Comparison of ENCODE assay signal across 29 cellular contexts in the genomic region with DNA sequence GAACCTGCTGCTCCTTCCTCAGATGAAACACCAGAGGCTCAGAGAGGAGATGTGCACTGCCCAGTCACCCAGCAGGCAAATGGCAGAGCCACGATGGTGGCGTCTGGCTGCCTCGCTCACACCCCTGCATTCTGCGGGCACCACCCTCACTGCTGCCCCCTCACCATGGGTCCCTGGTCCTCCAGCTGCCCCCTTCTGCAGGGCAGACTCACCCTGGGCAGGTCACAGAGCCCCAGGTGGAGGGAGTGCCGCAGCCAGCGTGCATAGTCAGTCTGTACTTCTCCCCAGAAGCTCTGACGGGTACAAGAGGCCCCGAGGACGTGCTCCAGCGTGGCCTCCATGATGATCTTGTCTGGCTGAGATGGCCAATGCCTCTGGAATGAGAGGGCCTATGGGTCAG.
"Had no signal": no experiment of that assay in that cellular context is flagged by ENCODE, and none has a peak within 500 bp of the region (broad histone marks: within the 10 kb centered on the region; RNA-seq: fewer than 3 reads in every experiment).

No MANE protein-coding gene starts in this region.

- H3K27ac Mint-ChIP-seq: activated CD4-positive, alpha-beta T cell treated with anti-CD3 and anti-CD28 coated beads for 36 hours; activated CD8-positive, alpha-beta memory T cell treated with anti-CD3 and anti-CD28 coated beads, Interleukin-2, amount 10 ng/mL, durations not matched to agents 7 days and 5 days; activated CD8-positive, alpha-beta T cell treated with anti-CD3 and anti-CD28 coated beads, Interleukin-2, amount 10 ng/mL, durations not matched to agents 7 days and 5 days; activated naive CD8-positive, alpha-beta T cell; activated T-helper 2 cell treated with anti-CD3 and anti-CD28 coated beads, Interferon-gamma antibody, Interleukin-2, Interleukin-4, amounts not matched to agents 10 μg/mL and 5 μg/mL and 100 μg/mL, durations not matched to agents 14 hours and 24 hours and 36 hours; naive thymus-derived CD8-positive, alpha-beta T cell; neural progenitor cell; stimulated activated effector memory CD8-positive, alpha-beta T cell treated with anti-CD3 and anti-CD28 coated beads, Interleukin-12 subunit alpha, Interleukin-12 subunit beta, amount 100 ng/mL, for 72 hours; T-cell had no signal

- H3K4me3 Mint-ChIP-seq: activated CD4-positive, alpha-beta T cell treated with anti-CD3 and anti-CD28 coated beads for 36 hours; activated CD8-positive, alpha-beta memory T cell treated with anti-CD3 and anti-CD28 coated beads, Interleukin-2, amount 10 ng/mL, durations not matched to agents 7 days and 5 days; activated CD8-positive, alpha-beta T cell treated with anti-CD3 and anti-CD28 coated beads, Interleukin-2, amount 10 ng/mL, durations not matched to agents 7 days and 5 days; activated naive CD8-positive, alpha-beta T cell; naive thymus-derived CD8-positive, alpha-beta T cell; neural progenitor cell; stimulated activated effector memory CD8-positive, alpha-beta T cell treated with anti-CD3 and anti-CD28 coated beads, Interleukin-12 subunit alpha, Interleukin-12 subunit beta, amount 100 ng/mL, for 72 hours; stimulated activated naive CD8-positive, alpha-beta T cell treated with anti-CD3 and anti-CD28 coated beads, Interleukin-15, amount 100 ng/mL, for 72 hours; T-cell had no signal

- ATAC-seq: activated CD4-positive, alpha-beta T cell treated with anti-CD3 and anti-CD28 coated beads for 36 hours; activated CD8-positive, alpha-beta memory T cell treated with anti-CD3 and anti-CD28 coated beads, Interleukin-2, amount 10 ng/mL, durations not matched to agents 7 days and 5 days; activated CD8-positive, alpha-beta T cell treated with anti-CD3 and anti-CD28 coated beads, Interleukin-2, amount 10 ng/mL, durations not matched to agents 7 days and 5 days; gastrocnemius medialis; lower lobe of right lung; naive thymus-derived CD8-positive, alpha-beta T cell; right lobe of liver; stimulated activated effector memory CD8-positive, alpha-beta T cell treated with anti-CD3 and anti-CD28 coated beads, Interleukin-12 subunit alpha, Interleukin-12 subunit beta, amount 100 ng/mL, for 72 hours; stimulated activated naive CD8-positive, alpha-beta T cell treated with anti-CD3 and anti-CD28 coated beads, Interleukin-15, amount 100 ng/mL, for 72 hours; T-cell had no signal

- DNase-seq: activated CD4-positive, alpha-beta T cell treated with anti-CD3 and anti-CD28 coated beads for 36 hours; activated CD4-positive, CD25-positive, alpha-beta regulatory T cell; activated CD8-positive, alpha-beta memory T cell treated with anti-CD3 and anti-CD28 coated beads, Interleukin-2, amount 10 ng/mL, durations not matched to agents 7 days and 5 days; activated CD8-positive, alpha-beta T cell treated with anti-CD3 and anti-CD28 coated beads, Interleukin-2, amount 10 ng/mL, durations not matched to agents 7 days and 5 days; activated naive CD4-positive, alpha-beta T cell; activated T-cell treated with anti-CD3 and anti-CD28 coated beads, Interleukin-2, amount 50 U/mL, for 48 hours; anterior cingulate cortex; colonic mucosa; effector memory CD4-positive, alpha-beta T cell; erythroblast; gastrocnemius medialis; hippocampal formation; lower lobe of right lung; mesenchymal stem cell; stimulated activated CD4-positive, alpha-beta T cell treated with anti-CD3 and anti-CD28 coated beads, Interleukin-12 subunit alpha, Interleukin-12 subunit beta, amount 100 ng/mL, for 4 hours; stimulated activated CD4-positive, alpha-beta T cell treated with anti-CD3 and anti-CD28 coated beads, Interleukin-4, amount 100 ng/mL, for 1 hour; stimulated activated naive CD8-positive, alpha-beta T cell treated with anti-CD3 and anti-CD28 coated beads, Interleukin-15, amount 100 ng/mL, for 72 hours; substantia nigra; T-cell; thyroid gland; upper lobe of left lung had no signal

- H3K4me2 ChIP-seq: neural progenitor cell had no signal

- H3K36me3 Mint-ChIP-seq: activated CD8-positive, alpha-beta memory T cell treated with anti-CD3 and anti-CD28 coated beads, Interleukin-2, amount 10 ng/mL, durations not matched to agents 7 days and 5 days; activated naive CD8-positive, alpha-beta T cell; naive thymus-derived CD8-positive, alpha-beta T cell; neural progenitor cell; stimulated activated effector memory CD8-positive, alpha-beta T cell treated with anti-CD3 and anti-CD28 coated beads, Interleukin-12 subunit alpha, Interleukin-12 subunit beta, amount 100 ng/mL, for 72 hours; T-cell had no signal

- H3K4me1 Mint-ChIP-seq: activated CD4-positive, alpha-beta T cell treated with anti-CD3 and anti-CD28 coated beads for 36 hours; activated CD8-positive, alpha-beta memory T cell treated with anti-CD3 and anti-CD28 coated beads, Interleukin-2, amount 10 ng/mL, durations not matched to agents 7 days and 5 days had no signal

- H2AFZ ChIP-seq: neural progenitor cell had no signal

- H3K27ac ChIP-seq: colonic mucosa, dorsolateral prefrontal cortex, gastrocnemius medialis, lower lobe of right lung, neural progenitor cell, right lobe of liver, thyroid gland, upper lobe of left lung, vagina had no signal

- H3K9me3 ChIP-seq: colonic mucosa, gastrocnemius medialis, lower lobe of right lung, right lobe of liver, thyroid gland, upper lobe of left lung, vagina had no signal

- H3K27me3 ChIP-seq: colonic mucosa, dorsolateral prefrontal cortex, gastrocnemius medialis, neural progenitor cell, right lobe of liver, thyroid gland, upper lobe of left lung, vagina had no signal

- H3K27me3 Mint-ChIP-seq: activated CD4-positive, alpha-beta T cell treated with anti-CD3 and anti-CD28 coated beads for 36 hours; activated naive CD8-positive, alpha-beta T cell; naive thymus-derived CD8-positive, alpha-beta T cell; stimulated activated naive CD8-positive, alpha-beta T cell treated with anti-CD3 and anti-CD28 coated beads, Interleukin-15, amount 100 ng/mL, for 72 hours; T-cell had no signal

- H3K9ac ChIP-seq: neural progenitor cell had no signal

- H3K36me3 ChIP-seq: colonic mucosa, gastrocnemius medialis, lower lobe of right lung, neural progenitor cell, right lobe of liver, thyroid gland, upper lobe of left lung, vagina had no signal

- H3K4me1 ChIP-seq: colonic mucosa, lower lobe of right lung, neural progenitor cell had no signal

- H3K4me3 ChIP-seq: colonic mucosa, dorsolateral prefrontal cortex, gastrocnemius medialis, lower lobe of right lung, neural progenitor cell, right lobe of liver, thyroid gland, upper lobe of left lung, vagina had no signal

- H3K9me3 Mint-ChIP-seq: activated T-helper 2 cell treated with anti-CD3 and anti-CD28 coated beads, Interferon-gamma antibody, Interleukin-2, Interleukin-4, amounts not matched to agents 10 μg/mL and 5 μg/mL and 100 μg/mL, durations not matched to agents 14 hours and 24 hours and 36 hours; naive thymus-derived CD8-positive, alpha-beta T cell; neural progenitor cell; stimulated activated effector memory CD8-positive, alpha-beta T cell treated with anti-CD3 and anti-CD28 coated beads, Interleukin-12 subunit alpha, Interleukin-12 subunit beta, amount 100 ng/mL, for 72 hours; stimulated activated naive CD8-positive, alpha-beta T cell treated with anti-CD3 and anti-CD28 coated beads, Interleukin-15, amount 100 ng/mL, for 72 hours; T-cell had no signal
